9 cellular contexts compared by ENCODE assay signal in genomic region chr6:64280569-64280968, GRCh38.
DNase-seq lines count a peak whose midpoint lies in the region; ATAC-seq, FAIRE-seq and TF ChIP-seq lines count a peak whose summit lies in the region.
"Had no signal": no experiment of that assay in that cellular context is flagged by ENCODE, and none has a peak within 500 bp of the region (broad histone marks: within the 10 kb centered on the region; RNA-seq: fewer than 3 reads in every experiment).

No MANE protein-coding gene starts in this region.

- H2BK15ac ChIP-seq in H1 (ENCODE audit: low read length): no peak overlapping the region

- H3K79me1 ChIP-seq in H1 (ENCODE audit: low read depth, low read length): no peaks in the 10 kb centered on the region

- no peak overlapping the region for H3K4me3 ChIP-seq in H1 (ENCODE audit: extremely low read depth in 1 of 4, insufficient read depth in 2 of 4, low read depth in 3 of 4, low read length in 4 of 4)
- H3K4me3 ChIP-seq in prostate gland: no peak overlapping the region

- no peak overlapping the region for H3K4me2 ChIP-seq in H1 (ENCODE audit: insufficient read depth in 1 of 2, low read depth in 2 of 2, low read length in 2 of 2)

- H2AFZ ChIP-seq in H1 (ENCODE audit: low read length): no peak overlapping the region

- no peak overlapping the region for H3K4me3 Mint-ChIP-seq in stimulated activated naive B cell treated with anti-CD40 and anti-IgM and Interleukin-4, amounts not matched to agents 10 μg/mL and 1 μg/mL and 100 μg/mL, for 72 hours
- H3K4me3 Mint-ChIP-seq: memory B cell had no signal

- H3K4ac ChIP-seq in H1 (replicated peaks; ENCODE audit: insufficient read length, low read depth, low read length): no peak overlapping the region

- no peak for FAIRE-seq in H1 (lab: Jason Lieb, UNC)

- TF ChIP-seq EP300 in H1 (IDR thresholded peaks at IDR 0.05; ENCODE audit: borderline replicate concordance in 1 of 2, low read depth in 2 of 2, low read length in 2 of 2): no peak

- TF ChIP-seq POLR2A in H1 (IDR thresholded peaks at IDR 0.05; ENCODE audit: control extremely low read depth in 1 of 2, low read depth in 2 of 2, low read length in 2 of 2): no peak
- TF ChIP-seq POLR2A in prostate gland (IDR thresholded peaks at IDR 0.05): no peak

- H4K91ac ChIP-seq in H1 (replicated peaks; ENCODE audit: insufficient read length, low read length): no peak overlapping the region

- no peak overlapping the region for H4K5ac ChIP-seq in H1 (ENCODE audit: insufficient read length, low read depth, low read length)

- H2AK5ac ChIP-seq in H1 (ENCODE audit: low read depth, low read length): no peak overlapping the region

- no peak overlapping the region for H2BK120ac ChIP-seq in H1 (replicated peaks; ENCODE audit: low read depth, low read length)

- TF ChIP-seq RAD21 in H1 (IDR thresholded peaks at IDR 0.05 in 1 of 2, conservative IDR thresholded peaks at IDR 0.05 in 1 of 2; ENCODE audit: low read depth in 2 of 2, low read length in 2 of 2): peak; percentile 67 to 69

- CTCF ChIA-PET in H1 (lab: Charles Lee; ENCODE audit: partially characterized antibody): interaction anchor here (0.7 to 3.4 kb wide), 5 partner anchors 10 to 189 kb away, joined by 3 to 13 read pairs (median 3); no protein-coding TSS in a partner anchor

- TF ChIP-seq CTCF in H1 (IDR thresholded peaks at IDR 0.05; ENCODE audit: control extremely low read depth in 1 of 3, insufficient read depth in 1 of 3, low read depth in 1 of 3, low read length in 3 of 3): peak in 2 of 3 experiments; percentile 30 to 35; a peak in 3 of 4 replicates
- peak in 3 of 4 experiments; percentile 23 to 44 (median 41) for TF ChIP-seq CTCF in prostate gland (IDR thresholded peaks at IDR 0.05)

- H4K8ac ChIP-seq in H1 (ENCODE audit: extremely low read depth, insufficient read depth, low read length): no peak overlapping the region

- no peak overlapping the region for H2BK12ac ChIP-seq in H1 (ENCODE audit: low read depth, low read length)

- no peak overlapping the region for H2BK20ac ChIP-seq in H1 (ENCODE audit: low read length)

- peak; percentile 16 for DNase-seq in NCI-H1436 (lab: John Stamatoyannopoulos, UW)
- DNase-seq in NCI-H1436 treated with DMSO at 0.1 percent for 48 hours (lab: John Stamatoyannopoulos, UW): no peak
- peak; percentile 7 for DNase-seq in NCI-H2227 treated with DMSO at 0.1 percent for 48 hours (lab: John Stamatoyannopoulos, UW)
- no peak for DNase-seq in H1 (ENCODE audit: low read depth in 1 of 2, low spot score in 2 of 2)
- no peak for DNase-seq in prostate gland (ENCODE audit: low spot score)
- no peak for DNase-seq in stimulated activated naive B cell treated with anti-CD40 and anti-IgM and Interleukin-4, amounts not matched to agents 10 μg/mL and 1 μg/mL and 100 μg/mL, for 72 hours
- no peak for DNase-seq in SHP77 treated with DMSO at 0.1 percent for 48 hours (lab: John Stamatoyannopoulos, UW)
- DNase-seq in cerebellar nuclear complex (lab: John Stamatoyannopoulos, UW): no peak

- H3K56ac ChIP-seq in H1 (replicated peaks; ENCODE audit: insufficient read length, low read depth, low read length): no peak overlapping the region

- intact Hi-C loops in prostate gland (cut with DNase I): no loop called here

- H3K27me3 Mint-ChIP-seq in stimulated activated naive B cell treated with anti-CD40 and anti-IgM and Interleukin-4, amounts not matched to agents 10 μg/mL and 1 μg/mL and 100 μg/mL, for 72 hours: no peaks in the 10 kb centered on the region
- H3K27me3 Mint-ChIP-seq: memory B cell had no signal

- no peak overlapping the region for H3K23ac ChIP-seq in H1 (ENCODE audit: insufficient read length)

- H3K27ac ChIP-seq in H1 (ENCODE audit: low read depth, low read length): no peak overlapping the region
- no peak overlapping the region for H3K27ac ChIP-seq in prostate gland

- no peak overlapping the region for H3K9ac ChIP-seq in H1 (replicated peaks in 1 of 4; ENCODE audit: extremely low read depth in 1 of 4, low read depth in 3 of 4, low read length in 3 of 4)

- no peaks in the 10 kb centered on the region for H3K23me2 ChIP-seq in H1 (ENCODE audit: low read depth, low read length)

- WGBS in H1 (ENCODE audit: extremely low coverage in 1 of 2, insufficient coverage in 1 of 2, insufficient read length in 1 of 2, insufficient replicate concordance in 2 of 2, low coverage in 1 of 2, low lambda C conversion rate in 2 of 2, missing lambda C conversion rate in 1 of 2), 2 experiments: 90% methylated on average over 1 of the region's 1 CpG; no CpG with 5 or more reads in 1 of the 2 experiments
- WGBS in prostate gland: 43% methylated on average over 1 of the region's 1 CpG

- no peak overlapping the region for H3K14ac ChIP-seq in H1 (ENCODE audit: insufficient read length)

- peaks cover 5 to 7% of the 10 kb centered on the region in 2 experiments; a peak in 2 of 4 replicates for H3K9me3 ChIP-seq in H1 (ENCODE audit: insufficient read depth in 2 of 2, low read depth in 1 of 2, low read length in 1 of 2)
- no peaks in the 10 kb centered on the region for H3K9me3 ChIP-seq in prostate gland

- H2BK5ac ChIP-seq in H1 (ENCODE audit: low read depth, low read length): no peak overlapping the region

- no peaks in the 10 kb centered on the region for H3K36me3 Mint-ChIP-seq in stimulated activated naive B cell treated with anti-CD40 and anti-IgM and Interleukin-4, amounts not matched to agents 10 μg/mL and 1 μg/mL and 100 μg/mL, for 72 hours
- H3K36me3 Mint-ChIP-seq: memory B cell had no signal

- H3K4me1 Mint-ChIP-seq in stimulated activated naive B cell treated with anti-CD40 and anti-IgM and Interleukin-4, amounts not matched to agents 10 μg/mL and 1 μg/mL and 100 μg/mL, for 72 hours: no peaks in the 10 kb centered on the region
- H3K4me1 Mint-ChIP-seq: memory B cell had no signal

- no peaks in the 10 kb centered on the region for H4K20me1 ChIP-seq in H1 (replicated peaks in 1 of 2; ENCODE audit: control insufficient read depth in 1 of 2, insufficient read depth in 2 of 2, low read length in 2 of 2)

- ATAC-seq in stimulated activated naive B cell treated with anti-CD40 and anti-IgM and Interleukin-4, amounts not matched to agents 10 μg/mL and 1 μg/mL and 100 μg/mL, for 72 hours (replicated peaks): no peak

- no peak overlapping the region for H3K27ac Mint-ChIP-seq in stimulated activated naive B cell treated with anti-CD40 and anti-IgM and Interleukin-4, amounts not matched to agents 10 μg/mL and 1 μg/mL and 100 μg/mL, for 72 hours
- H3K27ac Mint-ChIP-seq: memory B cell had no signal

- H3K27me3 ChIP-seq in H1 (replicated peaks in 1 of 4; ENCODE audit: control insufficient read depth in 3 of 4, extremely low read depth in 1 of 4, insufficient read depth in 3 of 4, low read length in 3 of 4) (no peaks in the 10 kb centered on the region), prostate gland (replicated peaks; ENCODE audit: insufficient read depth) (no peaks in the 10 kb centered on the region)

- POLR2A ChIA-PET in H1 (lab: Charles Lee; ENCODE audit: partially characterized antibody): no interaction called here

- H3K79me2 ChIP-seq in H1 (ENCODE audit: control insufficient read depth in 1 of 2, insufficient read depth in 2 of 2, low read length in 2 of 2): no peaks in the 10 kb centered on the region

- H3K9me3 Mint-ChIP-seq in stimulated activated naive B cell treated with anti-CD40 and anti-IgM and Interleukin-4, amounts not matched to agents 10 μg/mL and 1 μg/mL and 100 μg/mL, for 72 hours: peaks cover 4 to 7% of the 10 kb centered on the region in 2 donors

- H3K4me1 ChIP-seq in H1 (replicated peaks in 1 of 4; ENCODE audit: control insufficient read depth in 3 of 4, insufficient read depth in 4 of 4, low read length in 3 of 4) (peaks cover 0 to 2% (median 0%) of the 10 kb centered on the region in 4 experiments; a peak in 1 of 7 replicates), prostate gland (replicated peaks) (no peaks in the 10 kb centered on the region)

- H3K18ac ChIP-seq in H1 (ENCODE audit: extremely low read depth, low read length): no peak overlapping the region

- H3K36me3 ChIP-seq in H1 (ENCODE audit: control insufficient read depth in 2 of 4, insufficient read depth in 4 of 4, low read length in 3 of 4) (no peaks in the 10 kb centered on the region), prostate gland (no peaks in the 10 kb centered on the region)

TF ChIP-seq in H1, 55 proteins besides CTCF, POLR2A, EP300 and RAD21:
- TF ChIP-seq USF2 (IDR thresholded peaks at IDR 0.05; ENCODE audit: low read length): no peak
- no peak for TF ChIP-seq CBX8 (IDR thresholded peaks at IDR 0.05; ENCODE audit: borderline replicate concordance, low read depth, low read length)
- no peak for TF ChIP-seq TAF1 (IDR thresholded peaks at IDR 0.05; ENCODE audit: low read depth, low read length)
- no peak for TF ChIP-seq HDAC2 (IDR thresholded peaks at IDR 0.05; ENCODE audit: borderline replicate concordance in 1 of 2, low read depth in 2 of 2, low read length in 2 of 2)
TF ChIP-seq in H1: peak in this region for 0.

Comparison
In these comparisons a context has a peak if more than half of its experiments do, and no peak if none do; other contexts are left out.
1. DNase-seq: peak in NCI-H1436 (single experiment) and NCI-H2227 treated with DMSO at 0.1 percent for 48 hours (single experiment); none in NCI-H1436 treated with DMSO at 0.1 percent for 48 hours (single experiment), H1 (0 of 2), prostate gland (single experiment), stimulated activated naive B cell treated with anti-CD40 and anti-IgM and Interleukin-4, amounts not matched to agents 10 μg/mL and 1 μg/mL and 100 μg/mL, for 72 hours (single experiment), SHP77 treated with DMSO at 0.1 percent for 48 hours (single experiment) and cerebellar nuclear complex (0 of 2).